In the genomic region with DNA sequence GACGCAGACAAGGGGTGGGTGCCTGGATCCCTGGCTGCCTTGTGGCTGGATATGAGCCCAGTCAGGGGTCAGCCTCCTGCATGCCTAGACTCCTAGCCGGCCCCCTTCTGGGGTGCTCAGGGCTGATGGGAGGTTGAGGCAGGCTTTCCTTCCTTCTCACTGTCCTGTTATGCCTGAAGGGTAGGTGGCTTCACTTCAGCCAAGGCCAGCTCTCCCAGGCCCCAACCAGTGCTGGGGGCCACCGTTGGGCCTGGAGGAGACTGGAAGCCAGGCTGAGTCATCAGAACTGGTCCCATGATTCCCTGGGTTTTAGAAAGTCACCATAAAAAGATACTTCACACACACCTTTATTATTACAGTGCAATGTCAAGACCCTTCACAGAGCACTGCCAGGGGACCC, we compare ENCODE assay signal across 20 cellular contexts. TPM values are rescaled to one million over a fixed set of nuclear protein-coding genes. Genes with fewer than 3 reads are reported as not detected.
DNase-seq lines count a peak whose midpoint lies in the region; ATAC-seq, FAIRE-seq and TF ChIP-seq lines count a peak whose summit lies in the region.
"Had no signal": no experiment of that assay in that cellular context is flagged by ENCODE, and none has a peak within 500 bp of the region (broad histone marks: within the 10 kb centered on the region; RNA-seq: fewer than 3 reads in every experiment).

No MANE protein-coding gene starts in this region.

- no peak overlapping the region for H2AFZ ChIP-seq in GM23338
- peak overlapping the region; percentile 28 for H2AFZ ChIP-seq in IMR-90 (replicated peaks; ENCODE audit: low read length, poor library complexity)
- no peak overlapping the region for H2AFZ ChIP-seq in H1 (ENCODE audit: low read length)
- peak overlapping the region; percentile 63 for H2AFZ ChIP-seq in neural progenitor cell (replicated peaks)

- no peaks in the 10 kb centered on the region for H3K9me2 ChIP-seq in GM23338 (ENCODE audit: insufficient read depth)

- H3K27me3 Mint-ChIP-seq in GM23338 (ENCODE audit: insufficient read depth, low read depth, poor library complexity) = peaks cover 36% of the 10 kb centered on the region
- H3K27me3 Mint-ChIP-seq in neural progenitor cell (ENCODE audit: insufficient read depth, low read depth) = peaks cover 10% of the 10 kb centered on the region
- peaks cover 0 to 4% (median 4%) of the 10 kb centered on the region in 3 donors for H3K27me3 Mint-ChIP-seq in immature natural killer cell (ENCODE audit: low read depth in 3 of 3)

- peak overlapping the region; percentile 100 for H3K4me3 ChIP-seq in GM23338
- no peak overlapping the region for H3K4me3 ChIP-seq in IMR-90 (ENCODE audit: insufficient read depth, low read depth, low read length)
- H3K4me3 ChIP-seq in H1 (ENCODE audit: extremely low read depth in 1 of 4, insufficient read depth in 2 of 4, low read depth in 3 of 4, low read length in 4 of 4) = peak overlapping the region; percentile 44 to 62 (median 55); a peak in 6 of 8 replicates
- H3K4me3 ChIP-seq in neural progenitor cell = no peak overlapping the region
- H3K4me3 ChIP-seq: HAP-1 had no signal

- H2BK20ac ChIP-seq in IMR-90 (ENCODE audit: low read depth, low read length) = no peak overlapping the region
- peak overlapping the region; percentile 88 for H2BK20ac ChIP-seq in H1 (ENCODE audit: low read length)

- H3K27ac ChIP-seq in GM23338 (ENCODE audit: low read depth) (peak overlapping the region; percentile 100), IMR-90 (ENCODE audit: insufficient read depth, low read length) (no peak overlapping the region), H1 (ENCODE audit: low read depth, low read length) (peak overlapping the region; percentile 92), neural progenitor cell (no peak overlapping the region)
- H3K27ac ChIP-seq: C4-2B, HL-60 had no signal

- FAIRE-seq in H1 (lab: Jason Lieb, UNC) = no peak
- FAIRE-seq: HTR-8/SVneo had no signal

- no peak for TF ChIP-seq CTCF in GM23338 (conservative IDR thresholded peaks at IDR 0.05; ENCODE audit: low read depth in 2 of 2)
- no peak for TF ChIP-seq CTCF in IMR-90 (conservative IDR thresholded peaks at IDR 0.05; ENCODE audit: low read depth, low read length)
- no peak for TF ChIP-seq CTCF in H1 (IDR thresholded peaks at IDR 0.05; ENCODE audit: control extremely low read depth in 1 of 3, insufficient read depth in 1 of 3, low read depth in 1 of 3, low read length in 3 of 3)
- no peak for TF ChIP-seq CTCF in neural progenitor cell (IDR thresholded peaks at IDR 0.05)

- H2BK120ac ChIP-seq in IMR-90 (ENCODE audit: low read depth, low read length) (no peak overlapping the region), H1 (replicated peaks; ENCODE audit: low read depth, low read length) (peak overlapping the region; percentile 96)

- H3K9me3 Mint-ChIP-seq in GM23338 (no peaks in the 10 kb centered on the region; the same call in 2 of the 3 replicates), neural progenitor cell (no peaks in the 10 kb centered on the region), immature natural killer cell (no peaks in the 10 kb centered on the region)

- no peak for ATAC-seq in GM23338
- ATAC-seq in IMR-90 (ENCODE audit: low read depth) = no peak
- no peak for ATAC-seq in left lobe of liver
- ATAC-seq: Right ventricle myocardium inferior had no signal

- H2BK5ac ChIP-seq in IMR-90 (ENCODE audit: low read depth, low read length, poor library complexity, severe bottlenecking) (no peak overlapping the region), H1 (ENCODE audit: low read depth, low read length) (peak overlapping the region; percentile 100)

- intact Hi-C loops in IMR-90 (cut with micrococcal nuclease) = no loop called here

- H4K91ac ChIP-seq in IMR-90 (ENCODE audit: insufficient read depth, low read depth, low read length) (no peak overlapping the region), H1 (replicated peaks; ENCODE audit: insufficient read length, low read length) (peak overlapping the region; percentile 99)

- H2BK15ac ChIP-seq in IMR-90 (ENCODE audit: low read depth, low read length) (no peak overlapping the region), H1 (ENCODE audit: low read length) (peak overlapping the region; percentile 4; the same call in 1 of the 2 replicates)

- H3K18ac ChIP-seq in IMR-90 (ENCODE audit: low read depth, low read length) (no peak overlapping the region), H1 (ENCODE audit: extremely low read depth, low read length) (peak overlapping the region; percentile 97)

- H3K79me2 ChIP-seq in GM23338 (replicated peaks; ENCODE audit: insufficient read depth) (peaks cover 47% of the 10 kb centered on the region), H1 (ENCODE audit: control insufficient read depth in 1 of 2, insufficient read depth in 2 of 2, low read length in 2 of 2) (peaks cover 15 to 56% of the 10 kb centered on the region in 2 experiments), neural progenitor cell (ENCODE audit: low read depth) (no peaks in the 10 kb centered on the region)

- H3K4me1 Mint-ChIP-seq in GM23338 (peaks cover 50% of the 10 kb centered on the region), neural progenitor cell (peaks cover 25% of the 10 kb centered on the region), immature natural killer cell (peaks cover 9% of the 10 kb centered on the region in 2 donors)

- TF ChIP-seq POLR2A in IMR-90 (IDR thresholded peaks at IDR 0.05; ENCODE audit: low read depth, low read length) (no peak), H1 (IDR thresholded peaks at IDR 0.05; ENCODE audit: control extremely low read depth in 1 of 2, low read depth in 2 of 2, low read length in 2 of 2) (no peak)

- H3K36me3 Mint-ChIP-seq in GM23338 (ENCODE audit: low read depth) (peaks cover 21% of the 10 kb centered on the region), neural progenitor cell (no peaks in the 10 kb centered on the region), immature natural killer cell (no peaks in the 10 kb centered on the region)

- peak overlapping the region; percentile 70 for H2BK12ac ChIP-seq in H1 (ENCODE audit: low read depth, low read length)

- no peak overlapping the region for H2AK5ac ChIP-seq in IMR-90 (ENCODE audit: low read depth, low read length)
- peak overlapping the region; percentile 97 for H2AK5ac ChIP-seq in H1 (ENCODE audit: low read depth, low read length)

- peaks cover 19% of the 10 kb centered on the region for H4K20me1 ChIP-seq in GM23338 (replicated peaks; ENCODE audit: insufficient read depth)
- H4K20me1 ChIP-seq in IMR-90 (ENCODE audit: insufficient read depth, low read length) = no peaks in the 10 kb centered on the region
- peaks cover 6 to 8% of the 10 kb centered on the region in 2 experiments for H4K20me1 ChIP-seq in H1 (replicated peaks in 1 of 2; ENCODE audit: control insufficient read depth in 1 of 2, insufficient read depth in 2 of 2, low read length in 2 of 2)
- H4K20me1 ChIP-seq in neural progenitor cell (ENCODE audit: low read depth) = no peaks in the 10 kb centered on the region

- dilution Hi-C loops in IMR-90 (cut with HindIII; ENCODE audit: low sequenced_read_pairs, unreplicated experiment) = no loop called here

- no TSS peak for BruUV-seq in IMR-90 (replicated peaks; lab: Mats Ljungman, UMichigan)

- no peaks in the 10 kb centered on the region for H3K9me3 ChIP-seq in IMR-90 (ENCODE audit: control insufficient read depth, insufficient read depth, low read length)
- no peaks in the 10 kb centered on the region for H3K9me3 ChIP-seq in H1 (ENCODE audit: insufficient read depth in 2 of 2, low read depth in 1 of 2, low read length in 1 of 2)
- no peaks in the 10 kb centered on the region for H3K9me3 ChIP-seq in neural progenitor cell (ENCODE audit: low read depth)

- H3K23me2 ChIP-seq in H1 (ENCODE audit: low read depth, low read length) = peaks cover 13% of the 10 kb centered on the region

- H3K27me3 ChIP-seq in GM23338 (ENCODE audit: insufficient read depth) (no peaks in the 10 kb centered on the region), IMR-90 (ENCODE audit: control insufficient read depth, insufficient read depth, low read length) (no peaks in the 10 kb centered on the region), H1 (replicated peaks in 1 of 4; ENCODE audit: control insufficient read depth in 3 of 4, extremely low read depth in 1 of 4, insufficient read depth in 3 of 4, low read length in 3 of 4) (no peaks in the 10 kb centered on the region), neural progenitor cell (peaks cover 36% of the 10 kb centered on the region)

- H3K23ac ChIP-seq in IMR-90 (ENCODE audit: low read depth, low read length) (no peak overlapping the region), H1 (ENCODE audit: insufficient read length) (no peak overlapping the region)

- no peak for TF ChIP-seq EP300 in H1 (IDR thresholded peaks at IDR 0.05; ENCODE audit: borderline replicate concordance in 1 of 2, low read depth in 2 of 2, low read length in 2 of 2)

- TF ChIP-seq RAD21 in IMR-90 (IDR thresholded peaks at IDR 0.05; ENCODE audit: low read length) (no peak), H1 (IDR thresholded peaks at IDR 0.05 in 1 of 2, conservative IDR thresholded peaks at IDR 0.05 in 1 of 2; ENCODE audit: low read depth in 2 of 2, low read length in 2 of 2) (no peak)

- no peak overlapping the region for H3K14ac ChIP-seq in IMR-90 (replicated peaks; ENCODE audit: low read depth, low read length)
- no peak overlapping the region for H3K14ac ChIP-seq in H1 (ENCODE audit: insufficient read length)

- H3K4me2 ChIP-seq in GM23338 (peak overlapping the region; percentile 88), IMR-90 (ENCODE audit: low read depth, low read length) (no peak overlapping the region), H1 (ENCODE audit: insufficient read depth in 1 of 2, low read depth in 2 of 2, low read length in 2 of 2) (peak overlapping the region; percentile 83 to 89), neural progenitor cell (peak overlapping the region; percentile 39)

- H4K8ac ChIP-seq in IMR-90 (ENCODE audit: low read depth in 2 of 2, low read length in 2 of 2) (no peak overlapping the region), H1 (ENCODE audit: extremely low read depth, insufficient read depth, low read length) (peak overlapping the region; percentile 47; the same call in 1 of the 2 replicates)

- H3K56ac ChIP-seq in IMR-90 (ENCODE audit: extremely low read depth, insufficient read depth, low read length) (no peak overlapping the region), H1 (replicated peaks; ENCODE audit: insufficient read length, low read depth, low read length) (peak overlapping the region; percentile 65)

- H3K4me3 Mint-ChIP-seq in GM23338 (peak overlapping the region; percentile 86), neural progenitor cell (no peak overlapping the region), immature natural killer cell (no peak overlapping the region)

- no peak overlapping the region for H3K9ac ChIP-seq in IMR-90 (ENCODE audit: low read depth, low read length)
- peak overlapping the region in 3 of 4 experiments; percentile 29 to 40 (median 39); a peak in 3 of 7 replicates for H3K9ac ChIP-seq in H1 (replicated peaks in 1 of 4; ENCODE audit: extremely low read depth in 1 of 4, low read depth in 3 of 4, low read length in 3 of 4)
- no peak overlapping the region for H3K9ac ChIP-seq in neural progenitor cell

- H3K27ac Mint-ChIP-seq in GM23338 (peak overlapping the region; percentile 97), neural progenitor cell (no peak overlapping the region), immature natural killer cell (no peak overlapping the region)

- H3K4me1 ChIP-seq in GM23338 (ENCODE audit: insufficient read depth) = peaks cover 41% of the 10 kb centered on the region
- peaks cover 7% of the 10 kb centered on the region; the same call in 1 of the 2 replicates for H3K4me1 ChIP-seq in IMR-90 (ENCODE audit: control insufficient read depth, insufficient read depth, low read length)
- H3K4me1 ChIP-seq in H1 (replicated peaks in 1 of 4; ENCODE audit: control insufficient read depth in 3 of 4, insufficient read depth in 4 of 4, low read length in 3 of 4) = peaks cover 22 to 43% (median 32%) of the 10 kb centered on the region in 4 experiments
- peaks cover 19% of the 10 kb centered on the region for H3K4me1 ChIP-seq in neural progenitor cell

- H3K4ac ChIP-seq in IMR-90 (ENCODE audit: low read depth, low read length) (no peak overlapping the region), H1 (replicated peaks; ENCODE audit: insufficient read length, low read depth, low read length) (peak overlapping the region; percentile 95)

- WGBS in IMR-90 (ENCODE audit: extremely low coverage in 2 of 2, insufficient read length in 1 of 2), 2 experiments = 0% methylated on average over 1 of the region's 3 CpGs; no CpG with 5 or more reads in 1 of the 2 experiments
- 32% methylated on average over 3 of the region's 3 CpGs; no CpG with 5 or more reads in 1 of the 2 experiments for WGBS in H1 (ENCODE audit: extremely low coverage in 1 of 2, insufficient coverage in 1 of 2, insufficient read length in 1 of 2, insufficient replicate concordance in 2 of 2, low coverage in 1 of 2, low lambda C conversion rate in 2 of 2, missing lambda C conversion rate in 1 of 2), 2 experiments

- POLR2A ChIA-PET in IMR-90 (lab: Charles Lee; ENCODE audit: unreplicated experiment) (no interaction called here), H1 (lab: Charles Lee; ENCODE audit: partially characterized antibody) (interaction anchor here (0.8 to 68.5 kb wide), 6 partner anchors 5 to 707 kb away, joined by 3 to 2251 read pairs (median 7); partner anchors contain the start of genes CCHCR1, CDSN, MICA and POU5F1)

- CTCF ChIA-PET in IMR-90 (lab: Yijun Ruan, JAX) = no interaction called here
- CTCF ChIA-PET in H1 (lab: Charles Lee; ENCODE audit: partially characterized antibody) = interaction anchor here (1.7 to 5.9 kb wide), 5 partner anchors 14 to 193 kb away, joined by 4 to 36 read pairs (median 21); partner anchors contain the start of genes PSORS1C1 and TCF19

- 0 out of 2 replicates have a peak, but pooled peaks cover 2% of the 10 kb centered on the region for H3K36me3 ChIP-seq in GM23338 (ENCODE audit: insufficient read depth)
- no peaks in the 10 kb centered on the region for H3K36me3 ChIP-seq in IMR-90 (ENCODE audit: control insufficient read depth, insufficient read depth, low read length)
- no peaks in the 10 kb centered on the region for H3K36me3 ChIP-seq in H1 (ENCODE audit: control insufficient read depth in 2 of 4, insufficient read depth in 4 of 4, low read length in 3 of 4)
- H3K36me3 ChIP-seq in neural progenitor cell = no peaks in the 10 kb centered on the region

- peaks cover 9% of the 10 kb centered on the region; the same call in 1 of the 2 replicates for H3K9me1 ChIP-seq in IMR-90 (ENCODE audit: insufficient read depth, low read length)

- DNase-seq in GM23338 (ENCODE audit: low spot score) = no peak
- no peak for DNase-seq in IMR-90
- no peak for DNase-seq in H1 (ENCODE audit: low read depth in 1 of 2, low spot score in 2 of 2)
- no peak for DNase-seq in neural progenitor cell (ENCODE audit: low spot score)
- no peak for DNase-seq in immature natural killer cell
- no peak for DNase-seq in left lobe of liver (ENCODE audit: low spot score)
- no peak for DNase-seq in GF-D8 (lab: John Stamatoyannopoulos, UW)
- DNase-seq: DMS 273 treated with DMSO at 0.1 percent for 48 hours, KG1, NCI-H1048, NCI-H146, NCI-H2081, NCI-H510A treated with DMSO at 0.1 percent for 48 hours, NCI-H82 had no signal

- H4K5ac ChIP-seq in IMR-90 (ENCODE audit: low read depth, low read length) (peak overlapping the region; percentile 36; the same call in 1 of the 2 replicates), H1 (ENCODE audit: insufficient read length, low read depth, low read length) (peak overlapping the region; percentile 77)

- H3K79me1 ChIP-seq in IMR-90 (ENCODE audit: low read depth in 1 of 2, low read length in 2 of 2) (no peaks in the 10 kb centered on the region), H1 (ENCODE audit: low read depth, low read length) (peaks cover 6% of the 10 kb centered on the region)

- peak overlapping the region; percentile 1 for H2AK9ac ChIP-seq in IMR-90 (replicated peaks; ENCODE audit: low read depth, low read length, poor library complexity)

- H3F3A ChIP-seq in GM23338 (replicated peaks; ENCODE audit: low read depth) (peaks cover 20% of the 10 kb centered on the region), neural progenitor cell (ENCODE audit: low read depth) (peaks cover 13% of the 10 kb centered on the region)

- in situ Hi-C loops in IMR-90 (cut with MboI; ENCODE audit: low sequenced_read_pairs) = no loop called here

RNA-seq across cellular contexts. Expression of gene POU5F1, which starts 2.9 kb away (rescaled TPM):
- 3,419 and 3,629 TPM in 2 replicates for total RNA-seq in GM23338 (2014; rRNA removed; shearing (Covaris generic))
- 1,839 and 1,914 TPM in 2 replicates for polyA plus RNA-seq in GM23338 (2016; fragmentation: Nextera tagmentation; extraction: Ambion mirVana)
- not detected in 2 replicates for total RNA-seq in IMR-90 (2012; rRNA removed)
- not detected in 2 replicates for polyA plus RNA-seq in IMR-90 (2012; rRNA removed)
- not detected in 2 replicates for polyA plus RNA-seq in IMR-90 (2012; cell fraction: cytosol; rRNA removed)
- 0.28 TPM in 1 of 2 replicates, not detected in the other for polyA plus RNA-seq in IMR-90 (2012; cell fraction: nucleus; rRNA removed; ENCODE audit: low replicate concordance)
- total RNA-seq in H1 (2021; fragmentation: NEBNext Ultra II Directional; extraction: Animal tissue kit (Norgen Biotek cat#: 25700)) = 2,526 and 2,533 TPM in 2 replicates
- polyA plus RNA-seq in H1 (2011; rRNA removed) = 2,437 and 2,958 TPM in 2 replicates
- 3,112 TPM for polyA plus RNA-seq in H1 (2011; cell fraction: cytosol; rRNA removed)
- polyA plus RNA-seq in H1 (2011; cell fraction: nucleus; rRNA removed) = 1,732 TPM
- polyA plus RNA-seq in H1 (2012, experiment 1 of 2) = 1,944 to 3,021 TPM (median 2,827 TPM) in 4 replicates
- polyA plus RNA-seq in H1 (2012, experiment 2 of 2) = 3,585 TPM
- polyA plus RNA-seq in H1 (2013, experiment 1 of 2) = 2,440 TPM
- polyA plus RNA-seq in H1 (2013, experiment 2 of 2) = 2,561 TPM
- 686 and 909 TPM in 2 replicates for polyA minus RNA-seq in H1 (2011; rRNA and poly(A)+ RNA removed)
- polyA minus RNA-seq in H1 (2011; cell fraction: cytosol; rRNA and poly(A)+ RNA removed) = 545 TPM
- polyA minus RNA-seq in H1 (2011; cell fraction: nucleus; rRNA and poly(A)+ RNA removed) = 413 TPM
- 17.2 and 17.4 TPM in 2 replicates for total RNA-seq in neural progenitor cell (ENCODE audit: low replicate concordance)
- polyA plus RNA-seq in immature natural killer cell = under 1 TPM in 1 of 3 donors, not detected in 2; 0.15 TPM
- 5.0 TPM for total RNA-seq in left lobe of liver
- total RNA-seq: A673 had no signal

RNA-seq across cellular contexts. Expression of gene TCF19, which starts 15.0 kb away (rescaled TPM):
- total RNA-seq in GM23338 (2014; rRNA removed; shearing (Covaris generic)) = 11.1 and 11.2 TPM in 2 replicates
- 7.1 and 8.3 TPM in 2 replicates for polyA plus RNA-seq in GM23338 (2016; fragmentation: Nextera tagmentation; extraction: Ambion mirVana)
- total RNA-seq in IMR-90 (2012; rRNA removed) = 14.2 and 14.4 TPM in 2 replicates
- 13.1 and 15.1 TPM in 2 replicates for polyA plus RNA-seq in IMR-90 (2012; rRNA removed)
- 10.2 and 10.6 TPM in 2 replicates for polyA plus RNA-seq in IMR-90 (2012; cell fraction: cytosol; rRNA removed)
- 9.1 and 19.5 TPM in 2 replicates for polyA plus RNA-seq in IMR-90 (2012; cell fraction: nucleus; rRNA removed; ENCODE audit: low replicate concordance)
- total RNA-seq in H1 (2021; fragmentation: NEBNext Ultra II Directional; extraction: Animal tissue kit (Norgen Biotek cat#: 25700)) = 10.0 and 11.0 TPM in 2 replicates
- 7.2 and 12.5 TPM in 2 replicates for polyA plus RNA-seq in H1 (2011; rRNA removed)
- polyA plus RNA-seq in H1 (2011; cell fraction: cytosol; rRNA removed) = 10.0 TPM
- 15.6 TPM for polyA plus RNA-seq in H1 (2011; cell fraction: nucleus; rRNA removed)
- 9.6 to 10.7 TPM (median 10.2 TPM) in 4 replicates for polyA plus RNA-seq in H1 (2012, experiment 1 of 2)
- polyA plus RNA-seq in H1 (2012, experiment 2 of 2) = 8.6 TPM
- 6.5 TPM for polyA plus RNA-seq in H1 (2013, experiment 1 of 2)
- 6.5 TPM for polyA plus RNA-seq in H1 (2013, experiment 2 of 2)
- polyA minus RNA-seq in H1 (2011; rRNA and poly(A)+ RNA removed) = 5.5 and 5.6 TPM in 2 replicates
- polyA minus RNA-seq in H1 (2011; cell fraction: cytosol; rRNA and poly(A)+ RNA removed) = 5.3 TPM
- 5.4 TPM for polyA minus RNA-seq in H1 (2011; cell fraction: nucleus; rRNA and poly(A)+ RNA removed)
- 6.2 and 9.5 TPM in 2 replicates for total RNA-seq in neural progenitor cell (ENCODE audit: low replicate concordance)
- 10 to 100 TPM in 2 of 3 donors, 1 to 10 TPM in 1; 9.4 to 13.7 (median 12.7) TPM for polyA plus RNA-seq in immature natural killer cell
- total RNA-seq in left lobe of liver = 0.45 TPM

RNA-seq across cellular contexts. Expression of gene CCHCR1, which starts 15.8 kb away (rescaled TPM):
- 37.0 and 46.7 TPM in 2 replicates for total RNA-seq in GM23338 (2014; rRNA removed; shearing (Covaris generic))
- 19.8 and 21.3 TPM in 2 replicates for polyA plus RNA-seq in GM23338 (2016; fragmentation: Nextera tagmentation; extraction: Ambion mirVana)
- total RNA-seq in IMR-90 (2012; rRNA removed) = 16.1 and 22.0 TPM in 2 replicates
- polyA plus RNA-seq in IMR-90 (2012; rRNA removed) = 13.1 and 14.2 TPM in 2 replicates
- 7.8 and 11.6 TPM in 2 replicates for polyA plus RNA-seq in IMR-90 (2012; cell fraction: cytosol; rRNA removed)
- polyA plus RNA-seq in IMR-90 (2012; cell fraction: nucleus; rRNA removed; ENCODE audit: low replicate concordance) = 45.9 and 57.1 TPM in 2 replicates
- total RNA-seq in H1 (2021; fragmentation: NEBNext Ultra II Directional; extraction: Animal tissue kit (Norgen Biotek cat#: 25700)) = 38.0 and 38.2 TPM in 2 replicates
- 20.9 and 32.8 TPM in 2 replicates for polyA plus RNA-seq in H1 (2011; rRNA removed)
- 50.9 TPM for polyA plus RNA-seq in H1 (2011; cell fraction: cytosol; rRNA removed)
- 138 TPM for polyA plus RNA-seq in H1 (2011; cell fraction: nucleus; rRNA removed)
- 36.7 to 61.3 TPM (median 50.8 TPM) in 4 replicates for polyA plus RNA-seq in H1 (2012, experiment 1 of 2)
- polyA plus RNA-seq in H1 (2012, experiment 2 of 2) = 19.0 TPM
- polyA plus RNA-seq in H1 (2013, experiment 1 of 2) = 19.9 TPM
- 17.6 TPM for polyA plus RNA-seq in H1 (2013, experiment 2 of 2)
- polyA minus RNA-seq in H1 (2011; rRNA and poly(A)+ RNA removed) = 29.0 and 29.1 TPM in 2 replicates
- 20.8 TPM for polyA minus RNA-seq in H1 (2011; cell fraction: cytosol; rRNA and poly(A)+ RNA removed)
- polyA minus RNA-seq in H1 (2011; cell fraction: nucleus; rRNA and poly(A)+ RNA removed) = 43.1 TPM
- total RNA-seq in neural progenitor cell (ENCODE audit: low replicate concordance) = 23.2 and 54.9 TPM in 2 replicates
- polyA plus RNA-seq in immature natural killer cell = 1 to 10 TPM in 2 of 3 donors, under 1 TPM in 1; 0.42 to 6.1 (median 4.8) TPM
- total RNA-seq in left lobe of liver = 9.6 TPM

RNA-seq across cellular contexts. Expression of gene PSORS1C2, which starts 34.5 kb away (rescaled TPM):
- total RNA-seq in GM23338 (2014; rRNA removed; shearing (Covaris generic)) = not detected in 2 replicates
- 0.47 and 1.3 TPM in 2 replicates for polyA plus RNA-seq in GM23338 (2016; fragmentation: Nextera tagmentation; extraction: Ambion mirVana)
- not detected in 2 replicates for total RNA-seq in IMR-90 (2012; rRNA removed)
- polyA plus RNA-seq in IMR-90 (2012; rRNA removed) = not detected in 2 replicates
- polyA plus RNA-seq in IMR-90 (2012; cell fraction: cytosol; rRNA removed) = not detected in 2 replicates
- 0.09 TPM in 1 of 2 replicates, not detected in the other for polyA plus RNA-seq in IMR-90 (2012; cell fraction: nucleus; rRNA removed; ENCODE audit: low replicate concordance)
- total RNA-seq in H1 (2021; fragmentation: NEBNext Ultra II Directional; extraction: Animal tissue kit (Norgen Biotek cat#: 25700)) = not detected in 2 replicates
- 0.11 and 0.58 TPM in 2 replicates for polyA plus RNA-seq in H1 (2011; rRNA removed)
- polyA plus RNA-seq in H1 (2011; cell fraction: cytosol; rRNA removed) = 0.39 TPM
- polyA plus RNA-seq in H1 (2011; cell fraction: nucleus; rRNA removed) = 1.4 TPM
- polyA plus RNA-seq in H1 (2012, experiment 1 of 2) = 0.52 to 0.62 TPM (median 0.57 TPM) in 3 of 4 replicates, not detected in the other
- 0.21 TPM for polyA plus RNA-seq in H1 (2012, experiment 2 of 2)
- 1.6 TPM for polyA plus RNA-seq in H1 (2013, experiment 1 of 2)
- 1.6 TPM for polyA plus RNA-seq in H1 (2013, experiment 2 of 2)
- not detected in 2 replicates for polyA minus RNA-seq in H1 (2011; rRNA and poly(A)+ RNA removed)
- not detected for polyA minus RNA-seq in H1 (2011; cell fraction: cytosol; rRNA and poly(A)+ RNA removed)
- polyA minus RNA-seq in H1 (2011; cell fraction: nucleus; rRNA and poly(A)+ RNA removed) = not detected
- total RNA-seq in neural progenitor cell (ENCODE audit: low replicate concordance) = not detected in 2 replicates
- not detected for polyA plus RNA-seq in immature natural killer cell
- total RNA-seq in left lobe of liver = not detected
- total RNA-seq: A673, Right ventricle myocardium inferior had no signal

RNA-seq across cellular contexts. Expression of gene CDSN, which starts 53.2 kb away (rescaled TPM):
- 0.07 TPM in 1 of 2 replicates, not detected in the other for total RNA-seq in GM23338 (2014; rRNA removed; shearing (Covaris generic))
- polyA plus RNA-seq in GM23338 (2016; fragmentation: Nextera tagmentation; extraction: Ambion mirVana) = not detected in 2 replicates
- not detected in 2 replicates for total RNA-seq in IMR-90 (2012; rRNA removed)
- polyA plus RNA-seq in IMR-90 (2012; rRNA removed) = not detected in 2 replicates
- polyA plus RNA-seq in IMR-90 (2012; cell fraction: cytosol; rRNA removed) = not detected in 2 replicates
- not detected in 2 replicates for polyA plus RNA-seq in IMR-90 (2012; cell fraction: nucleus; rRNA removed; ENCODE audit: low replicate concordance)
- not detected in 2 replicates for total RNA-seq in H1 (2021; fragmentation: NEBNext Ultra II Directional; extraction: Animal tissue kit (Norgen Biotek cat#: 25700))
- not detected in 2 replicates for polyA plus RNA-seq in H1 (2011; rRNA removed)
- polyA plus RNA-seq in H1 (2011; cell fraction: cytosol; rRNA removed) = not detected
- polyA plus RNA-seq in H1 (2011; cell fraction: nucleus; rRNA removed) = not detected
- polyA plus RNA-seq in H1 (2012, experiment 1 of 2) = not detected in 4 replicates
- polyA plus RNA-seq in H1 (2012, experiment 2 of 2) = not detected
- polyA plus RNA-seq in H1 (2013, experiment 1 of 2) = not detected
- polyA plus RNA-seq in H1 (2013, experiment 2 of 2) = not detected
- not detected in 2 replicates for polyA minus RNA-seq in H1 (2011; rRNA and poly(A)+ RNA removed)
- polyA minus RNA-seq in H1 (2011; cell fraction: cytosol; rRNA and poly(A)+ RNA removed) = not detected
- not detected for polyA minus RNA-seq in H1 (2011; cell fraction: nucleus; rRNA and poly(A)+ RNA removed)
- total RNA-seq in neural progenitor cell (ENCODE audit: low replicate concordance) = not detected in 2 replicates
- polyA plus RNA-seq in immature natural killer cell = not detected
- total RNA-seq in left lobe of liver = not detected
- total RNA-seq: A673, Right ventricle myocardium inferior had no signal

Comparison
In these comparisons a context has a peak if more than half of its experiments do, and no peak if none do; other contexts are left out.
1. H2AFZ ChIP-seq: peak in IMR-90 (single experiment) and neural progenitor cell (single experiment); none in GM23338 (single experiment) and H1 (single experiment).
2. H3K27ac ChIP-seq: peak in GM23338 (single experiment) and H1 (single experiment); none in IMR-90 (single experiment) and neural progenitor cell (single experiment).
3. H3K4me3 ChIP-seq: peak in GM23338 (single experiment) and H1 (4 of 4); none in IMR-90 (single experiment) and neural progenitor cell (single experiment).
4. H3K9ac ChIP-seq: peak in H1 (3 of 4); none in IMR-90 (single experiment) and neural progenitor cell (single experiment).
5. RNA of gene POU5F1, which starts 2.9 kb away (total RNA-seq): 3,419 to 3,629 TPM in GM23338 and 2,526 to 2,533 TPM in H1; 17.2 to 17.4 TPM in neural progenitor cell, 5.0 TPM in left lobe of liver (single experiment) and not detected in IMR-90; every median in the first group is over 100 times any median in the second.